In genomic region chr14:24036963-24037657, GRCh38 we compare ENCODE assay signal across 9 cellular contexts. TPM values are rescaled to one million over a fixed set of nuclear protein-coding genes. Genes with fewer than 3 reads are reported as not detected.
DNase-seq lines count a peak whose midpoint lies in the region; ATAC-seq, FAIRE-seq and TF ChIP-seq lines count a peak whose summit lies in the region.
"Not testable (repeated sequence)": the region's sequence is repeated elsewhere in the genome, so short reads cannot be mapped to it uniquely, and the experiment has no call there.
"Had no signal": no experiment of that assay in that cellular context is flagged by ENCODE, and none has a peak within 500 bp of the region (broad histone marks: within the 10 kb centered on the region; RNA-seq: fewer than 3 reads in every experiment).

No MANE protein-coding gene starts in this region.

- H3K9me3 Mint-ChIP-seq in activated T-helper 17 cell treated with anti-CD3 and anti-CD28 coated beads, Interleukin-2, amount 50 U/mL, for 72 hours; type B pancreatic cell: not testable (repeated sequence)

- intact Hi-C loops in HCT116 (cut with micrococcal nuclease) = loop anchor here (5.0 kb wide), 1 partner anchor 50 kb away; the partner anchor contains the start of gene DHRS4L2
- intact Hi-C loops in OCI-LY7 (cut with micrococcal nuclease; ENCODE audit: unreplicated experiment); left lung (cut with DNase I); pancreas (cut with DNase I): not testable (repeated sequence)

- peak overlapping the region; percentile 93 for H3K27ac Mint-ChIP-seq in activated T-helper 17 cell treated with anti-CD3 and anti-CD28 coated beads, Interleukin-2, amount 50 U/mL, for 72 hours
- peak overlapping the region; percentile 89 for H3K27ac Mint-ChIP-seq in type B pancreatic cell

- H2AFZ ChIP-seq in HCT116 (ENCODE audit: low read depth, low read length, poor library complexity, severe bottlenecking) = not testable (repeated sequence)
- H2AFZ ChIP-seq in OCI-LY7 (ENCODE audit: low read length) = peak overlapping the region; percentile 73

- FAIRE-seq in pancreas (lab: Jason Lieb, UNC) = not testable (repeated sequence)

- not testable (repeated sequence) for H3K4me1 Mint-ChIP-seq in activated T-helper 17 cell treated with anti-CD3 and anti-CD28 coated beads, Interleukin-2, amount 50 U/mL, for 72 hours; type B pancreatic cell (ENCODE audit: unreplicated experiment)

- not testable (repeated sequence) for TF ChIP-seq CTCF in GM12865 (IDR thresholded peaks at IDR 0.05; ENCODE audit: insufficient read depth, low read depth, low read length, missing control alignments); HCT116 (IDR thresholded peaks at IDR 0.05 in 2 of 3, conservative IDR thresholded peaks at IDR 0.05 in 1 of 3; ENCODE audit: borderline replicate concordance in 1 of 3, insufficient read depth in 1 of 3, low read depth in 2 of 3, low read length in 2 of 3); left lung (IDR thresholded peaks at IDR 0.05); pancreas (IDR thresholded peaks at IDR 0.05); type B pancreatic cell (conservative IDR thresholded peaks at IDR 0.05)
- peak; percentile 33 for TF ChIP-seq CTCF in OCI-LY7 (conservative IDR thresholded peaks at IDR 0.05; ENCODE audit: low read length)

- H4K20me1 ChIP-seq in HCT116 (ENCODE audit: insufficient read depth); OCI-LY7 (ENCODE audit: insufficient read depth, low read length): not testable (repeated sequence)

- H3K27me3 Mint-ChIP-seq in activated T-helper 17 cell treated with anti-CD3 and anti-CD28 coated beads, Interleukin-2, amount 50 U/mL, for 72 hours; type B pancreatic cell: not testable (repeated sequence)

- not testable (repeated sequence) for H3K79me2 ChIP-seq in HCT116 (ENCODE audit: insufficient read depth, low read length); OCI-LY7 (ENCODE audit: insufficient read depth, low read depth, low read length)

- not testable (repeated sequence) for H3K36me3 Mint-ChIP-seq in activated T-helper 17 cell treated with anti-CD3 and anti-CD28 coated beads, Interleukin-2, amount 50 U/mL, for 72 hours (ENCODE audit: low read depth); type B pancreatic cell

- H3K9me3 ChIP-seq in HCT116 (ENCODE audit: control insufficient read depth in 1 of 2, insufficient read depth in 1 of 2, low read depth in 1 of 2, low read length in 2 of 2); OCI-LY7 (ENCODE audit: low read length); effector memory CD4-positive, alpha-beta T cell (ENCODE audit: control insufficient read depth, low read length); left lung; pancreas: not testable (repeated sequence)

- peak overlapping the region; percentile 93 for H3K4me3 Mint-ChIP-seq in activated T-helper 17 cell treated with anti-CD3 and anti-CD28 coated beads, Interleukin-2, amount 50 U/mL, for 72 hours
- H3K4me3 Mint-ChIP-seq in type B pancreatic cell = peak overlapping the region; percentile 98

- not testable (repeated sequence) for BruUV-seq in HCT116 (replicated peaks; lab: Mats Ljungman, UMichigan); OCI-LY7 (replicated peaks; lab: Mats Ljungman, UMichigan)

- H3K4me2 ChIP-seq in HCT116 (ENCODE audit: low read length) = peak overlapping the region; percentile 89
- peak overlapping the region; percentile 62 for H3K4me2 ChIP-seq in OCI-LY7 (ENCODE audit: low read length)

- H3K27me3 ChIP-seq in HCT116 (ENCODE audit: insufficient read depth, low read length); effector memory CD4-positive, alpha-beta T cell (replicated peaks; ENCODE audit: control insufficient read depth, insufficient read depth, low read length, poor library complexity, severe bottlenecking); left lung; pancreas: not testable (repeated sequence)

- not testable (repeated sequence) for TF ChIP-seq RAD21 in HCT116 (IDR thresholded peaks at IDR 0.05; ENCODE audit: low read depth)

- not testable (repeated sequence) for DNase-seq in GM12865 (ENCODE audit: low read depth); HCT116 (ENCODE audit: low read depth, low spot score); OCI-LY7 (ENCODE audit: low spot score); effector memory CD4-positive, alpha-beta T cell; left lung; pancreas; type B pancreatic cell (ENCODE audit: extremely low spot score, unreplicated experiment)

- ATAC-seq in HCT116, left lung, pancreas: not testable (repeated sequence)
- ATAC-seq in activated T-helper 17 cell treated with anti-CD3 and anti-CD28 coated beads, Interleukin-2, amount 50 U/mL, for 72 hours (replicated peaks) = peak; percentile 3

- H3K9ac ChIP-seq in HCT116 (ENCODE audit: low read length) = peak overlapping the region; percentile 70

- not testable (repeated sequence) for H3K9me2 ChIP-seq in HCT116 (ENCODE audit: insufficient read depth); OCI-LY7 (ENCODE audit: insufficient read depth, low read length)

- peaks cover 11 to 26% of the 10 kb centered on the region in 2 experiments; a peak in 3 of 4 replicates for H3K4me1 ChIP-seq in HCT116 (ENCODE audit: control insufficient read depth in 1 of 2, insufficient read depth in 2 of 2, low read length in 2 of 2)
- not testable (repeated sequence) for H3K4me1 ChIP-seq in OCI-LY7 (ENCODE audit: insufficient read depth, low read length, poor library complexity, severe bottlenecking); effector memory CD4-positive, alpha-beta T cell (ENCODE audit: control insufficient read depth, insufficient read depth, low read length, poor library complexity, severe bottlenecking); pancreas
- peaks cover 0 to 34% of the 10 kb centered on the region in 2 donors for H3K4me1 ChIP-seq in left lung

- POLR2A ChIA-PET in HCT116 (lab: Charles Lee) = interaction anchor here (1.2 kb wide), 1 partner anchor 110 kb away, joined by 3 read pairs; the partner anchor contains the start of gene PSME2
- POLR2A ChIA-PET in OCI-LY7 (lab: Charles Lee) = not testable (repeated sequence)

- H3K4me3 ChIP-seq in GM12865 (ENCODE audit: low read depth, low read length) = peak overlapping the region; percentile 76; the same call in 1 of the 2 replicates
- peak overlapping the region; percentile 63 to 70 for H3K4me3 ChIP-seq in HCT116 (replicated peaks in 1 of 2; ENCODE audit: low read depth in 1 of 2, low read length in 2 of 2)
- peak overlapping the region; percentile 40 for H3K4me3 ChIP-seq in OCI-LY7 (ENCODE audit: low read depth, low read length, poor library complexity, severe bottlenecking)
- H3K4me3 ChIP-seq in effector memory CD4-positive, alpha-beta T cell (ENCODE audit: insufficient read depth, low read depth, low read length, poor library complexity, severe bottlenecking) = peak overlapping the region; percentile 57
- peak overlapping the region; percentile 60 to 62 for H3K4me3 ChIP-seq in left lung
- H3K4me3 ChIP-seq in pancreas = peak overlapping the region in 3 of 4 donors; percentile 12 to 65 (median 64)

- CTCF ChIA-PET in HCT116 (lab: Charles Lee); OCI-LY7 (lab: Charles Lee; ENCODE audit: unreplicated experiment): not testable (repeated sequence)

- not testable (repeated sequence) for H3K36me3 ChIP-seq in HCT116 (ENCODE audit: control insufficient read depth in 1 of 2, insufficient read depth in 2 of 2, low read length in 2 of 2); OCI-LY7 (ENCODE audit: insufficient read depth, low read length); effector memory CD4-positive, alpha-beta T cell (ENCODE audit: control insufficient read depth, insufficient read depth, low read length); left lung; pancreas

- H3K27ac ChIP-seq in HCT116 (ENCODE audit: low read depth, low read length) (peak overlapping the region; percentile 94), left lung (peak overlapping the region; percentile 87 to 90), pancreas (peak overlapping the region; percentile 70 to 97 (median 93))
- not testable (repeated sequence) for H3K27ac ChIP-seq in OCI-LY7 (ENCODE audit: low read depth, low read length, poor library complexity, severe bottlenecking); effector memory CD4-positive, alpha-beta T cell (ENCODE audit: insufficient read depth, low read length, poor library complexity, severe bottlenecking)

- not testable (repeated sequence) for TF ChIP-seq POLR2A in HCT116 (IDR thresholded peaks at IDR 0.05; ENCODE audit: borderline replicate concordance, extremely low read depth, insufficient read depth, insufficient read length)

- RAD21 ChIA-PET in HCT116 (lab: Charles Lee; ENCODE audit: low non-redundant PET in 1 of 2, low total read pairs in 2 of 2, uncharacterized antibody in 2 of 2, unreplicated experiment in 2 of 2) = not testable (repeated sequence)

- WGBS in pancreas, 2 donors = 26 to 35% methylated on average over 10 of the region's 10 CpGs

RNA-seq across cellular contexts. Expression of gene CARMIL3, which starts 14.7 kb away (rescaled TPM):
- total RNA-seq in HCT116 (2021; ENCODE audit: unreplicated experiment) (0.71 TPM), OCI-LY7 (2022) (0.21 TPM in 1 of 2 replicates, not detected in the other), left lung (1 to 10 TPM; 1.0 to 2.3 TPM), pancreas (under 1 TPM; 0.31 to 1.00 (median 0.71) TPM), type B pancreatic cell (ENCODE audit: low replicate concordance) (2.5 and 2.8 TPM in 2 replicates)
- polyA plus RNA-seq in HCT116 (2012) = 0.36 and 0.45 TPM in 2 replicates
- 0.03 and 0.32 TPM in 2 replicates for total RNA-seq in OCI-LY7 (2014; rRNA removed; shearing (Covaris generic))
- total RNA-seq in activated T-helper 17 cell treated with anti-CD3 and anti-CD28 coated beads, Interleukin-2, amount 50 U/mL, for 72 hours = 1 to 10 TPM; 2.1 to 4.2 TPM
- polyA plus RNA-seq in pancreas = 1 to 10 TPM; 2.7 to 4.0 TPM

RNA-seq across cellular contexts. Expression of gene CPNE6, which starts 34.3 kb away (rescaled TPM):
- total RNA-seq in HCT116 (2021; ENCODE audit: unreplicated experiment) (not detected), OCI-LY7 (2022) (not detected in 2 replicates), left lung (not detected), pancreas (not detected), type B pancreatic cell (ENCODE audit: low replicate concordance) (not detected in 2 replicates)
- not detected in 2 replicates for polyA plus RNA-seq in HCT116 (2012)
- 0.10 TPM in 1 of 2 replicates, not detected in the other for total RNA-seq in OCI-LY7 (2014; rRNA removed; shearing (Covaris generic))
- total RNA-seq in activated T-helper 17 cell treated with anti-CD3 and anti-CD28 coated beads, Interleukin-2, amount 50 U/mL, for 72 hours = not detected
- under 1 TPM in 1 of 2 donors, not detected in 1; 0.07 TPM for polyA plus RNA-seq in pancreas
- total RNA-seq: Right ventricle myocardium superior had no signal

RNA-seq across cellular contexts. Expression of gene DHRS4L2, which starts 48.4 kb away (rescaled TPM):
- 18.6 TPM for total RNA-seq in HCT116 (2021; ENCODE audit: unreplicated experiment)
- polyA plus RNA-seq in HCT116 (2012) = 16.5 and 23.1 TPM in 2 replicates
- total RNA-seq in OCI-LY7 (2014; rRNA removed; shearing (Covaris generic)) = 12.9 and 24.2 TPM in 2 replicates
- 18.6 and 18.8 TPM in 2 replicates for total RNA-seq in OCI-LY7 (2022)
- total RNA-seq in activated T-helper 17 cell treated with anti-CD3 and anti-CD28 coated beads, Interleukin-2, amount 50 U/mL, for 72 hours = 10 to 100 TPM; 15.8 to 17.9 TPM
- 10 to 100 TPM; 13.8 to 24.9 TPM for total RNA-seq in left lung
- total RNA-seq in pancreas = 10 to 100 TPM; 10.3 to 16.2 (median 11.5) TPM
- polyA plus RNA-seq in pancreas = 10 to 100 TPM; 20.2 to 35.0 TPM
- 16.0 and 18.0 TPM in 2 replicates for total RNA-seq in type B pancreatic cell (ENCODE audit: low replicate concordance)

RNA-seq across cellular contexts. Expression of gene PCK2, which starts 57.0 kb away (rescaled TPM):
- total RNA-seq in HCT116 (2021; ENCODE audit: unreplicated experiment) = 94.1 TPM
- 137 and 142 TPM in 2 replicates for polyA plus RNA-seq in HCT116 (2012)
- total RNA-seq in OCI-LY7 (2014; rRNA removed; shearing (Covaris generic)) = 33.7 and 43.6 TPM in 2 replicates
- 130 TPM in 2 replicates for total RNA-seq in OCI-LY7 (2022)
- 10 to 100 TPM; 31.4 to 57.6 TPM for total RNA-seq in activated T-helper 17 cell treated with anti-CD3 and anti-CD28 coated beads, Interleukin-2, amount 50 U/mL, for 72 hours
- total RNA-seq in left lung = 10 to 100 TPM; 36.5 to 61.3 TPM
- 100 to 1,000 TPM in 1 of 6 donors, 10 to 100 TPM in 5; 18.6 to 146 (median 23.1) TPM for total RNA-seq in pancreas
- polyA plus RNA-seq in pancreas = 10 to 100 TPM; 12.8 to 20.3 TPM
- 35.0 and 40.9 TPM in 2 replicates for total RNA-seq in type B pancreatic cell (ENCODE audit: low replicate concordance)
